10 cellular contexts compared by ENCODE assay signal in genomic region chr4:134470544-134470943, GRCh38.
DNase-seq lines count a peak whose midpoint lies in the region; ATAC-seq and TF ChIP-seq lines count a peak whose summit lies in the region.
"Had no signal": no experiment of that assay in that cellular context is flagged by ENCODE, and none has a peak within 500 bp of the region (broad histone marks: within the 10 kb centered on the region; RNA-seq: fewer than 3 reads in every experiment).

No MANE protein-coding gene starts in this region.

- in situ Hi-C loops in ACHN (cut with HindIII; ENCODE audit: low pct_ligation_motif_present, low pct_unique_long_range_greater_than_20kb, low sequenced_read_pairs): no loop called here

- DNase-seq in ACHN (peak; percentile 24), H7 (peak; percentile 3), SJCRH30 (peak; percentile 12 to 58), iPS DF 19.7 (ENCODE audit: low read depth, low spot score) (peak; percentile 30), DMS79 treated with DMSO at 0.1 percent for 48 hours (lab: John Stamatoyannopoulos, UW) (no peak), activated gamma-delta T cell (lab: John Stamatoyannopoulos, UW) (no peak), spleen (no peak)
- DNase-seq: DMS153; stimulated activated naive CD8-positive, alpha-beta T cell treated with anti-CD3 and anti-CD28 coated beads, Interleukin-15, Interleukin-2, amounts not matched to agents 100 U/mL and 50 U/mL, for 24 hours had no signal

- TF ChIP-seq CTCF in spleen (IDR thresholded peaks at IDR 0.05 in 8 of 11, conservative IDR thresholded peaks at IDR 0.05 in 3 of 11): peak in 5 of 11 experiments; percentile 11 to 46 (median 34)

- H3K4me1 ChIP-seq in SJCRH30 (no peaks in the 10 kb centered on the region), spleen (no peaks in the 10 kb centered on the region)

- WGBS in spleen, 5 donors: 8 to 15% (median 10%) methylated on average over 2 of the region's 2 CpGs

- H3K27me3 ChIP-seq in H7 (ENCODE audit: control insufficient read depth, insufficient read depth, low read length) (no peaks in the 10 kb centered on the region), SJCRH30 (no peaks in the 10 kb centered on the region), spleen (replicated peaks in 1 of 7) (no peaks in the 10 kb centered on the region)

- H3K9me3 ChIP-seq in SJCRH30 (replicated peaks) (no peaks in the 10 kb centered on the region), spleen (peaks cover 0 to 12% (median 3%) of the 10 kb centered on the region in 8 donors)

- no peak overlapping the region for H3K4me3 ChIP-seq in H7 (ENCODE audit: insufficient read depth, low read depth, low read length)
- no peak overlapping the region for H3K4me3 ChIP-seq in SJCRH30
- H3K4me3 ChIP-seq in spleen: no peak overlapping the region

- TF ChIP-seq POLR2A in spleen (IDR thresholded peaks at IDR 0.05): no peak

- intact Hi-C loops in spleen (cut with DNase I; ENCODE audit: low total_unique reads): no loop called here

- no peak for ATAC-seq in HG03159 (IDR thresholded peaks at IDR 0.05; ENCODE audit: unreplicated experiment)
- ATAC-seq: stimulated activated naive CD8-positive, alpha-beta T cell treated with anti-CD3 and anti-CD28 coated beads, Interleukin-15, Interleukin-2, amounts not matched to agents 100 U/mL and 50 U/mL, for 24 hours had no signal

- no peaks in the 10 kb centered on the region for H3K36me3 ChIP-seq in H7 (replicated peaks; ENCODE audit: control insufficient read depth, insufficient read depth, low read length)
- no peaks in the 10 kb centered on the region for H3K36me3 ChIP-seq in SJCRH30
- no peaks in the 10 kb centered on the region for H3K36me3 ChIP-seq in spleen

- H3K27ac ChIP-seq in SJCRH30 (no peak overlapping the region), spleen (no peak overlapping the region)

Comparison
In these comparisons a context has a peak if more than half of its experiments do, and no peak if none do; other contexts are left out.
1. DNase-seq: peak in ACHN (single experiment), H7 (single experiment), SJCRH30 (2 of 2) and iPS DF 19.7 (single experiment); none in DMS79 treated with DMSO at 0.1 percent for 48 hours (single experiment), activated gamma-delta T cell (single experiment) and spleen (single experiment).